ENCODE assay signal across 8 cellular contexts in the genomic region with DNA sequence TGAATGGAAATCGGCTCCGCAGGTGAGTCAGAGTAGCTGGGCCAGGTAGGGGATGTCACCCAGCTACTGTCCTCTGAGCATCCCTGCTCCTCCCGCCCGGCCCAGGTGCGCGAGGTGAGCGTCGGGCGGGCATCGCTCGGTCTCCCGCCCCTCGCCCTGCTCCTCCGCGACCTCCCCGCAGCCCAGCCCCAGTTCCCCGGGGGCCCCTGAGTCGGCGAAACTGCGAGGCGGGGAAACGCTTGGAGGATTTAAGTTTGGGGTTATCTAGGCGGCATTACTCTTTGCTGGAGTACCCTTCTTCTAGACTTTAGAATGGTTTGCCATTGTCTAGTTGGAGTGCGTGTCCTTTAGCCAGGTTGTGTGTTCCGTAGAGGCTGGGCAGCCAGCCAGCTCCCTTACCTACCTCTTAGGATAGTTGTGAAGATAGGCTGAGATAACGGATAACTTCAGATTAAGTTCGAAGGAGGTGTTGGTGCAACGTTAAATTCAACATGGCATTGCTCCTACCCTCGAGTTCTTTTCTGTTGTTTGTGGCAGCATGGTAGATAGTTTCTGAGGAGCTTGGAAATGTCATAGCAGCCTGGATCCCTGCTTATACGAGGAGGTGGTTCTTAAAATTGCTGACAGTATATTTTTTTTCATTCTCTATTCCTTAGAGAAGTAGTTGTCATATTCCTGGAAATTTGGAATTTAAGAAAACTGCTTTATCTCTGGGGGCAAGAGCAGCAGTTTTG. TPM values are rescaled to one million over a fixed set of nuclear protein-coding genes. Genes with fewer than 3 reads are reported as not detected.
A peak's percentile ranks its signal among the peaks of the same experiment; 100 is the strongest.
DNase-seq lines count a peak whose midpoint lies in the region; ATAC-seq and TF ChIP-seq lines count a peak whose summit lies in the region.

No MANE protein-coding gene starts in this region.

- H3K79me2 ChIP-seq in ACC112 (ENCODE audit: control insufficient read depth, insufficient read depth, low read length, unreplicated experiment), result peaks cover 51% of the 10 kb centered on the region

- DNase-seq in SK-N-DZ (ENCODE audit: low spot score), result peak; percentile 6
- DNase-seq in erythroblast (lab: John Stamatoyannopoulos, UW), result peak; percentile 57 to 73
- peak in 2 of 10 donors; percentile 1 to 3 for DNase-seq in naive thymus-derived CD8-positive, alpha-beta T cell
- no peak for DNase-seq in germinal center (ENCODE audit: low spot score)

- no peaks in the 10 kb centered on the region for H3K27me3 Mint-ChIP-seq in naive thymus-derived CD8-positive, alpha-beta T cell

- POLR2A ChIA-PET in naive thymus-derived CD8-positive, alpha-beta T cell (lab: Charles Lee), result interaction anchor here (0.7 to 4.9 kb wide), 14 partner anchors 9 to 852 kb away, joined by 3 to 34 read pairs (median 4); a partner anchor contains a TSS

- H3K27ac Mint-ChIP-seq in naive thymus-derived CD8-positive, alpha-beta T cell, result peak overlapping the region; percentile 89 to 98 (median 95)

- no peaks in the 10 kb centered on the region for H3K36me3 ChIP-seq in ACC112 (ENCODE audit: insufficient read depth, low read length)

- H3K9me3 Mint-ChIP-seq in naive thymus-derived CD8-positive, alpha-beta T cell, result no peaks in the 10 kb centered on the region

- peak overlapping the region; percentile 89 for H3K27ac ChIP-seq in ACC112 (ENCODE audit: low read depth, low read length)

- no peaks in the 10 kb centered on the region for H3K36me3 Mint-ChIP-seq in naive thymus-derived CD8-positive, alpha-beta T cell

- peak overlapping the region; percentile 85 for H3K4me3 ChIP-seq in ACC112 (ENCODE audit: low read depth, low read length)

- ATAC-seq in GM18498 (IDR thresholded peaks at IDR 0.05; ENCODE audit: unreplicated experiment) (peak; percentile 30), HG03354 (IDR thresholded peaks at IDR 0.05; ENCODE audit: poor library complexity, severe bottlenecking, unreplicated experiment) (peak; percentile 38), GM18858 (IDR thresholded peaks at IDR 0.05; ENCODE audit: unreplicated experiment) (no peak)
- no peak for ATAC-seq in naive thymus-derived CD8-positive, alpha-beta T cell

- peaks cover 6 to 47% (median 37%) of the 10 kb centered on the region in 4 donors for H3K4me1 Mint-ChIP-seq in naive thymus-derived CD8-positive, alpha-beta T cell

- no peaks in the 10 kb centered on the region for H3K27me3 ChIP-seq in ACC112 (ENCODE audit: insufficient read depth, low read length)

- no peak for TF ChIP-seq POLR2A in erythroblast (IDR thresholded peaks at IDR 0.05; ENCODE audit: low read length)

- peak overlapping the region; percentile 94 for H2AFZ ChIP-seq in ACC112 (ENCODE audit: low read length, unreplicated experiment)

- H3K4me1 ChIP-seq in ACC112 (ENCODE audit: control insufficient read depth, insufficient read depth, low read length, unreplicated experiment), result peaks cover 17% of the 10 kb centered on the region

- peak overlapping the region; percentile 86 to 95 (median 92) for H3K4me3 Mint-ChIP-seq in naive thymus-derived CD8-positive, alpha-beta T cell

RNA-seq across cellular contexts. Expression of a gene that starts 0.7 kb away (rescaled TPM):
- 5.1 and 6.7 TPM in 2 replicates for polyA plus RNA-seq in SK-N-DZ (2014; cell fraction: cytosol; rRNA removed)
- 4.4 and 7.1 TPM in 2 replicates for polyA plus RNA-seq in SK-N-DZ (2014; cell fraction: nucleus; rRNA removed)
- 10 to 100 TPM; 38.6 to 40.8 TPM for total RNA-seq in naive thymus-derived CD8-positive, alpha-beta T cell
- 10 to 100 TPM in 1 of 3 donors, 1 to 10 TPM in 2; 5.7 to 16.8 (median 8.6) TPM for polyA plus RNA-seq in naive thymus-derived CD8-positive, alpha-beta T cell

RNA-seq across cellular contexts. Expression of a gene that starts 48.6 kb away (rescaled TPM):
- polyA plus RNA-seq in SK-N-DZ (2014; cell fraction: cytosol; rRNA removed), result 7.7 and 9.9 TPM in 2 replicates
- polyA plus RNA-seq in SK-N-DZ (2014; cell fraction: nucleus; rRNA removed), result 9.5 and 18.1 TPM in 2 replicates
- total RNA-seq in naive thymus-derived CD8-positive, alpha-beta T cell, result 10 to 100 TPM; 27.7 to 28.3 TPM
- 1 to 10 TPM; 6.1 to 9.9 (median 7.9) TPM for polyA plus RNA-seq in naive thymus-derived CD8-positive, alpha-beta T cell

Comparison
In these comparisons a context has a peak if more than half of its experiments do, and no peak if none do; other contexts are left out.
1. ATAC-seq: peak in GM18498 (single experiment) and HG03354 (single experiment); none in naive thymus-derived CD8-positive, alpha-beta T cell (0 of 2) and GM18858 (single experiment).